24 cellular contexts compared by ENCODE assay signal in genomic region chr2:190988910-190989309, GRCh38.
"Had no signal": no experiment of that assay in that cellular context is flagged by ENCODE, and none has a peak within 500 bp of the region (broad histone marks: within the 10 kb centered on the region; RNA-seq: fewer than 3 reads in every experiment).

No MANE protein-coding gene starts in this region.

- H3K9me3 ChIP-seq: adrenal gland, breast epithelium, lower lobe of right lung, mucosa of descending colon, stomach, transverse colon had no signal

- FAIRE-seq: colon, small intestine had no signal

- H3K4me3 ChIP-seq: adrenal gland, breast epithelium, lower lobe of right lung, mucosa of descending colon, stomach, transverse colon had no signal

- H3K27me3 ChIP-seq: adrenal gland, breast epithelium, foreskin keratinocyte, stomach, transverse colon had no signal

- DNase-seq: activated CD8-positive, alpha-beta memory T cell treated with anti-CD3 and anti-CD28 coated beads for 24 hours; activated CD8-positive, alpha-beta memory T cell treated with anti-CD3 and anti-CD28 coated beads, Interleukin-2, amount 50 U/mL, for 4 hours; activated effector memory CD4-positive, alpha-beta T cell treated with anti-CD3 and anti-CD28 coated beads, Interleukin-2, amount 50 U/mL, for 16 hours; activated naive CD4-positive, alpha-beta T cell treated with anti-CD3 and anti-CD28 coated beads, Interleukin-2, amount 10 ng/mL, durations not matched to agents 7 days and 5 days; activated T-cell treated with anti-CD3 and anti-CD28 coated beads, Interleukin-2, amount 50 U/mL, for 48 hours; adrenal gland; effector memory CD4-positive, alpha-beta T cell; foreskin keratinocyte; lower lobe of right lung; mesendoderm; mucosa of descending colon; posterior cingulate gyrus; small intestine; stimulated activated CD4-positive, alpha-beta T cell treated with anti-CD3 and anti-CD28 coated beads, Interleukin-2, amount 100 ng/mL, for 24 hours; stomach; T-helper 2 cell; transverse colon had no signal

- H3K4me1 ChIP-seq: adrenal gland, breast epithelium, lower lobe of right lung, stomach, transverse colon had no signal

- ATAC-seq: foreskin keratinocyte; left lobe of liver; lower lobe of right lung; mucosa of descending colon; sciatic nerve; stimulated activated memory B cell treated with anti-CD40 and anti-IgM and Interleukin-4, amounts not matched to agents 10 μg/mL and 1 μg/mL and 100 μg/mL, for 72 hours had no signal

- H3K27ac ChIP-seq: adrenal gland, breast epithelium, foreskin keratinocyte, lower lobe of right lung, stomach, transverse colon had no signal

- H3K4me1 Mint-ChIP-seq: central memory CD8-positive, alpha-beta T cell; neural crest cell; stimulated activated memory B cell treated with anti-CD40 and anti-IgM and Interleukin-4, amounts not matched to agents 10 μg/mL and 1 μg/mL and 100 μg/mL, for 72 hours had no signal

- H3K27me3 Mint-ChIP-seq: activated naive CD4-positive, alpha-beta T cell treated with anti-CD3 and anti-CD28 coated beads, Interleukin-2, amount 10 ng/mL, durations not matched to agents 7 days and 5 days; central memory CD8-positive, alpha-beta T cell; stimulated activated memory B cell treated with anti-CD40 and anti-IgM and Interleukin-4, amounts not matched to agents 10 μg/mL and 1 μg/mL and 100 μg/mL, for 72 hours had no signal

- H3K27ac Mint-ChIP-seq: stimulated activated memory B cell treated with anti-CD40 and anti-IgM and Interleukin-4, amounts not matched to agents 10 μg/mL and 1 μg/mL and 100 μg/mL, for 72 hours had no signal

- H3K9me3 Mint-ChIP-seq: activated naive CD4-positive, alpha-beta T cell treated with anti-CD3 and anti-CD28 coated beads, Interleukin-2, amount 10 ng/mL, durations not matched to agents 7 days and 5 days; central memory CD8-positive, alpha-beta T cell; neural crest cell; stimulated activated memory B cell treated with anti-CD40 and anti-IgM and Interleukin-4, amounts not matched to agents 10 μg/mL and 1 μg/mL and 100 μg/mL, for 72 hours had no signal

- H3K4me3 Mint-ChIP-seq: activated naive CD4-positive, alpha-beta T cell treated with anti-CD3 and anti-CD28 coated beads, Interleukin-2, amount 10 ng/mL, durations not matched to agents 7 days and 5 days; central memory CD8-positive, alpha-beta T cell; neural crest cell; stimulated activated memory B cell treated with anti-CD40 and anti-IgM and Interleukin-4, amounts not matched to agents 10 μg/mL and 1 μg/mL and 100 μg/mL, for 72 hours had no signal
